ENCODE assay signal across 12 cellular contexts in genomic region chr15:75776075-75776443, GRCh38.
A peak's percentile ranks its signal among the peaks of the same experiment; 100 is the strongest.
DNase-seq lines count a peak whose midpoint lies in the region; ATAC-seq, FAIRE-seq and TF ChIP-seq lines count a peak whose summit lies in the region.
"Had no signal": no experiment of that assay in that cellular context is flagged by ENCODE, and none has a peak within 500 bp of the region (broad histone marks: within the 10 kb centered on the region; RNA-seq: fewer than 3 reads in every experiment).

No MANE protein-coding gene starts in this region.

- H3K4me3 ChIP-seq in cardiac fibroblast (replicated peaks in 1 of 2; ENCODE audit: low read depth in 2 of 2, low read length in 2 of 2) (no peak overlapping the region), mesodermal cell (ENCODE audit: extremely low read depth, insufficient read depth, low read length, poor library complexity, severe bottlenecking) (no peak overlapping the region), upper lobe of right lung (no peak overlapping the region)
- H3K4me3 ChIP-seq: SJCRH30 had no signal

- H3K27me3 ChIP-seq in upper lobe of right lung = no peaks in the 10 kb centered on the region
- H3K27me3 ChIP-seq: SJCRH30 had no signal

- no peaks in the 10 kb centered on the region for H3K9me3 ChIP-seq in mesodermal cell (ENCODE audit: control insufficient read depth, low read length)
- H3K9me3 ChIP-seq in upper lobe of right lung = no peaks in the 10 kb centered on the region
- H3K9me3 ChIP-seq: SJCRH30 had no signal

- intact Hi-C loops in posterior vena cava (cut with DNase I) (no loop called here), upper lobe of right lung (cut with DNase I) (no loop called here)

- no peaks in the 10 kb centered on the region for H3K36me3 ChIP-seq in mesodermal cell (ENCODE audit: control insufficient read depth, insufficient read depth, low read length)
- no peaks in the 10 kb centered on the region for H3K36me3 ChIP-seq in upper lobe of right lung
- H3K36me3 ChIP-seq: SJCRH30 had no signal

- no peak for ATAC-seq in upper lobe of right lung

- no peak for TF ChIP-seq POLR2A in H54 (IDR thresholded peaks at IDR 0.05; ENCODE audit: low read depth, low read length)

- no peak for FAIRE-seq in H54 (lab: Jason Lieb, UNC)

- WGBS in mesodermal cell (ENCODE audit: insufficient coverage in 2 of 2), 2 experiments = no CpG with 5 or more reads among the region's 2 CpGs

- H3K27ac ChIP-seq in mesodermal cell (ENCODE audit: low read depth, low read length, severe bottlenecking) = peak overlapping the region; percentile 92
- no peak overlapping the region for H3K27ac ChIP-seq in upper lobe of right lung
- H3K27ac ChIP-seq: SJCRH30 had no signal

- peaks cover 23% of the 10 kb centered on the region for H3K4me1 ChIP-seq in mesodermal cell (ENCODE audit: control insufficient read depth, insufficient read depth, low read length, poor library complexity, severe bottlenecking)
- H3K4me1 ChIP-seq in upper lobe of right lung = no peaks in the 10 kb centered on the region

- DNase-seq in Caki2 (ENCODE audit: low read depth) (peak; percentile 35), HS-27A (ENCODE audit: low read depth) (peak; percentile 59), cardiac fibroblast (ENCODE audit: low read depth in 2 of 2) (peak; percentile 36 to 45), H54 (ENCODE audit: insufficient read length, low spot score) (no peak), posterior vena cava (ENCODE audit: low spot score) (no peak), KG1 (lab: John Stamatoyannopoulos, UW) (no peak), upper lobe of right lung (no peak)
- DNase-seq: activated CD4-positive, alpha-beta T cell treated with anti-CD3 and anti-CD28 coated beads, Interleukin-2, amount 10 ng/mL, durations not matched to agents 7 days and 5 days; activated naive CD8-positive, alpha-beta T cell treated with anti-CD3 and anti-CD28 coated beads, Interleukin-2, amount 10 ng/mL, durations not matched to agents 7 days and 5 days; NCI-H1105 had no signal

- TF ChIP-seq CTCF in cardiac fibroblast (IDR thresholded peaks at IDR 0.05; ENCODE audit: low read depth, low read length) (no peak), upper lobe of right lung (IDR thresholded peaks at IDR 0.05) (no peak)

- in situ Hi-C loops in Caki2 (cut with HindIII; ENCODE audit: low pct_unique_long_range_greater_than_20kb, low sequenced_read_pairs) = no loop called here

Comparison
In these comparisons a context has a peak if more than half of its experiments do, and no peak if none do; other contexts are left out.
1. DNase-seq: peak in Caki2 (single experiment), HS-27A (single experiment) and cardiac fibroblast (2 of 2); none in H54 (single experiment), posterior vena cava (single experiment), KG1 (single experiment) and upper lobe of right lung (single experiment).